ENCODE assay signal across 1 cellular context in the genomic region with DNA sequence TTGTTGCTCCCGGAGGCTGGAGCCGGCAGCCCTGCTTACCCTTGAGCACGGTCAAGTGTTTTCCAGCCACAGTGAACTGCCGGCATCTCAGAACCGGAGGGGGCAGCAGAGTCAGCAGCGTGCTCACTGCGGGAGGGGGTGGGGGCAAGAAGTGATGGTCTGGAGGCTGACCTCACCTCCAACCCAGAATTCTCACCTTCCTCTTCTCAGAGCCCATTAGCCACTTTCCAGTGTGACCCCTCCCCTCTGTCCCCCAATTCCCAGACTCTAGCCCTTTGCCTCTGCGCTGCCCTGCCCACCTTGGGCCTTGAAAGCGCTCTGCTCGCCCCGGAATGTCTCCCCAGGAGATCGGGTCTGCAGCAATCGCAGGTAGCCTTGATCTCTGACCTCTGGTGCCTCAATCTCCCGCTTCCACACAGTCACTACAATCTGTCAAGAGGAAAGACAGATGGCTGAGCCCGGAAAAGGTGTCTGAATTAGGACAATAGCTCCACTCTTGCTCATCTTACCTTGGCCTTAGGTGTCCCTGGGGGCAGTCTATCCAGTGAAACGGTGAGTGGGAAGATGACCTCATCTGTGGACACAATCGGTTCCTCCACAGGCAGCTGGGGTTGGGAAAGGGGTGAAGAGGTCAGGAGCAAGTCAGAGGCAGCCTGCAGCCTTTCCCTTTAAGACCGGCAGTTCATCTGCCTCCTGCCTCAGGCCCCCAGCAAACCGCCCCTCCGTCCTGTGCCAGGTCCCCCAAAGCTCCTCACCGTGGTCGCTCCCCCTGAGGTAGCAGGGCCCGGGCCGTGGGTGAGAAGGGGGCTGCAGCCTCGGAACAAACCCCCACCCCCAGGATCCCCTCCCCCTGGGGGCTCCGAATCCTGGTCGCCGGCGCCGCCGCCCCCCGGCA.
TF ChIP-seq lines count a peak whose summit lies in the region.

No MANE protein-coding gene starts in this region.

TF ChIP-seq in K562, 482 proteins besides CTCF, POLR2A, EP300 and RAD21 (continued from another document and continues in another):
- TF ChIP-seq, protein P1, sequence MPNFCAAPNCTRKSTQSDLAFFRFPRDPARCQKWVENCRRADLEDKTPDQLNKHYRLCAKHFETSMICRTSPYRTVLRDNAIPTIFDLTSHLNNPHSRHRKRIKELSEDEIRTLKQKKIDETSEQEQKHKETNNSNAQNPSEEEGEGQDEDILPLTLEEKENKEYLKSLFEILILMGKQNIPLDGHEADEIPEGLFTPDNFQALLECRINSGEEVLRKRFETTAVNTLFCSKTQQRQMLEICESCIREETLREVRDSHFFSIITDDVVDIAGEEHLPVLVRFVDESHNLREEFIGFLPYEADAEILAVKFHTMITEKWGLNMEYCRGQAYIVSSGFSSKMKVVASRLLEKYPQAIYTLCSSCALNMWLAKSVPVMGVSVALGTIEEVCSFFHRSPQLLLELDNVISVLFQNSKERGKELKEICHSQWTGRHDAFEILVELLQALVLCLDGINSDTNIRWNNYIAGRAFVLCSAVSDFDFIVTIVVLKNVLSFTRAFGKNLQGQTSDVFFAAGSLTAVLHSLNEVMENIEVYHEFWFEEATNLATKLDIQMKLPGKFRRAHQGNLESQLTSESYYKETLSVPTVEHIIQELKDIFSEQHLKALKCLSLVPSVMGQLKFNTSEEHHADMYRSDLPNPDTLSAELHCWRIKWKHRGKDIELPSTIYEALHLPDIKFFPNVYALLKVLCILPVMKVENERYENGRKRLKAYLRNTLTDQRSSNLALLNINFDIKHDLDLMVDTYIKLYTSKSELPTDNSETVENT (CRISPR knock-in tag; IDR thresholded peaks at IDR 0.05): no peak
- TF ChIP-seq NR2C1 (IDR thresholded peaks at IDR 0.05) (0 out of 2 replicates have a peak, but pooled peaks have one; percentile 33), NR2C1 (tag; IDR thresholded peaks at IDR 0.05) (peak; percentile 61; the same call in 1 of the 2 replicates), NCOA1 (IDR thresholded peaks at IDR 0.05; ENCODE audit: low read depth) (no peak), GTF2F1 (IDR thresholded peaks at IDR 0.05; ENCODE audit: low read depth, low read length) (no peak), TEAD2 (tag; IDR thresholded peaks at IDR 0.05) (no peak), U2AF2 (optimal IDR thresholded peaks at IDR 0.05; ENCODE audit: low read depth, low read length) (no peak), ELF4 (CRISPR knock-in tag; IDR thresholded peaks at IDR 0.05) (no peak), CEBPG (CRISPR knock-in tag; IDR thresholded peaks at IDR 0.05) (no peak), CEBPG (tag; conservative IDR thresholded peaks at IDR 0.05 in 1 of 2, IDR thresholded peaks at IDR 0.05 in 1 of 2) (no peak), DEAF1 (CRISPR knock-in tag; IDR thresholded peaks at IDR 0.05) (no peak), DACH1 (IDR thresholded peaks at IDR 0.05; ENCODE audit: partially characterized antibody) (no peak), NUFIP1 (IDR thresholded peaks at IDR 0.05; ENCODE audit: partially characterized antibody) (no peak), PBX2 (CRISPR knock-in tag; IDR thresholded peaks at IDR 0.05; ENCODE audit: low read depth) (no peak), PBX2 (tag; conservative IDR thresholded peaks at IDR 0.05; ENCODE audit: low read depth) (peak; percentile 44; the same call in 1 of the 2 replicates), TOE1 (IDR thresholded peaks at IDR 0.05; ENCODE audit: borderline replicate concordance) (peak; percentile 40; the same call in 1 of the 2 replicates), TOE1 (CRISPR knock-in tag; IDR thresholded peaks at IDR 0.05; ENCODE audit: borderline replicate concordance, low read depth) (no peak), CBX1 (IDR thresholded peaks at IDR 0.05; ENCODE audit: low read depth) (no peak), TAF15 (IDR thresholded peaks at IDR 0.05; ENCODE audit: low read depth, low read length) (no peak), MNT (conservative IDR thresholded peaks at IDR 0.05) (peak; percentile 57 to 71; a peak in 3 of 4 replicates), RFX1 (IDR thresholded peaks at IDR 0.05) (no peak), ZNF280B (CRISPR knock-in tag; IDR thresholded peaks at IDR 0.05) (no peak), KLF13 (tag; IDR thresholded peaks at IDR 0.05; ENCODE audit: borderline replicate concordance, low read depth) (no peak), NR1H2 (CRISPR knock-in tag; IDR thresholded peaks at IDR 0.05) (no peak), ZBTB7A (IDR thresholded peaks at IDR 0.05; ENCODE audit: borderline replicate concordance, control insufficient read depth, low read depth, low read length) (no peak; the same call in 1 of the 2 replicates), ZNF436 (CRISPR knock-in tag; IDR thresholded peaks at IDR 0.05) (no peak), TCFL5 (CRISPR knock-in tag; conservative IDR thresholded peaks at IDR 0.05) (no peak), ZNF23 (CRISPR knock-in tag; IDR thresholded peaks at IDR 0.05) (no peak), KLF1 (tag; IDR thresholded peaks at IDR 0.05) (no peak), THRAP3 (IDR thresholded peaks at IDR 0.05; ENCODE audit: borderline replicate concordance) (no peak), ZNF133 (CRISPR knock-in tag; IDR thresholded peaks at IDR 0.05) (no peak), ZNF318 (IDR thresholded peaks at IDR 0.05; ENCODE audit: borderline replicate concordance in 1 of 2, low read depth in 1 of 2) (peak in 1 of 2 experiments; percentile 61; a peak in 1 of 4 replicates), CBX8 (IDR thresholded peaks at IDR 0.05; ENCODE audit: borderline replicate concordance, extremely low read depth, low read depth, low read length, poor library complexity, severe bottlenecking) (no peak)
- TF ChIP-seq, protein P2, sequence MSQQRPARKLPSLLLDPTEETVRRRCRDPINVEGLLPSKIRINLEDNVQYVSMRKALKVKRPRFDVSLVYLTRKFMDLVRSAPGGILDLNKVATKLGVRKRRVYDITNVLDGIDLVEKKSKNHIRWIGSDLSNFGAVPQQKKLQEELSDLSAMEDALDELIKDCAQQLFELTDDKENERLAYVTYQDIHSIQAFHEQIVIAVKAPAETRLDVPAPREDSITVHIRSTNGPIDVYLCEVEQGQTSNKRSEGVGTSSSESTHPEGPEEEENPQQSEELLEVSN (IDR thresholded peaks at IDR 0.05; ENCODE audit: borderline replicate concordance in 1 of 2, extremely low read depth in 1 of 2, insufficient read depth in 1 of 2, insufficient read length in 1 of 2, low read depth in 1 of 2, low read length in 1 of 2, poor library complexity in 1 of 2, severe bottlenecking in 1 of 2): peak in 1 of 2 experiments; percentile 58
